20 cellular contexts compared by ENCODE assay signal in the genomic region with DNA sequence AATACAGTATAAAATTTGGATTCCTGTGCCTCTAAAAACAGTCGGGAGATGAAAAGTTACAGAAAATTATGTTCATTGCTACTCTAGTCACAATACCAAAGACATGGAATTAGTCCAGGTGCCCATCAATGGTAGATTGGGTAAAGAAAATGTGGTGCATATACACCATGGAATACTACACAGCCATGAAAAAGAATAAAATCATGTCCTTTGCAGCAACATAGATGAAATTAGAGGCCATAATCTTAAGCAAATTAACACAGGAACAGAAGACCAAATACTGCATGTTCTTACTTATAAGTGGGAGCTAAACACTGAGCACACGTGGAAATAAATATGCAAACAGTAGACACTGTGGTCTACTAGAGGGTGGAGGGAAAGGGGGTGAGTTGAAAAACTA.
"Had no signal": no experiment of that assay in that cellular context is flagged by ENCODE, and none has a peak within 500 bp of the region (broad histone marks: within the 10 kb centered on the region; RNA-seq: fewer than 3 reads in every experiment).

No MANE protein-coding gene starts in this region.

- DNase-seq: left ventricle myocardium inferior; naive thymus-derived CD8-positive, alpha-beta T cell; occipital lobe; psoas muscle; right lobe of liver; stimulated activated CD4-positive, alpha-beta T cell treated with anti-CD3 and anti-CD28 coated beads, Interleukin-1b, Interleukin-23, amount 100 ng/mL, for 48 hours; stimulated activated CD4-positive, alpha-beta T cell treated with anti-CD3 and anti-CD28 coated beads, Interleukin-2, amount 100 ng/mL, for 48 hours; stimulated activated CD4-positive, alpha-beta T cell treated with anti-CD3 and anti-CD28 coated beads, Interleukin-4, amount 100 ng/mL, for 4 hours; stimulated activated CD8-positive, alpha-beta memory T cell treated with anti-CD3 and anti-CD28 coated beads, Interleukin-4, amount 100 ng/mL, for 48 hours; stimulated activated naive CD4-positive, alpha-beta T cell treated with Interleukin-2 at 50 U/mL for 16 hours; stimulated activated naive CD8-positive, alpha-beta T cell treated with anti-CD3 and anti-CD28 coated beads, Interleukin-15, amount 100 ng/mL, for 72 hours; substantia nigra; thyroid gland; transverse colon; upper lobe of right lung had no signal

- H3K4me1 ChIP-seq: parathyroid adenoma, psoas muscle, right lobe of liver, thyroid gland, transverse colon, upper lobe of right lung had no signal

- H3K27ac ChIP-seq: left ventricle myocardium inferior, parathyroid adenoma, psoas muscle, right lobe of liver, thyroid gland, transverse colon, upper lobe of right lung had no signal

- H3K27me3 ChIP-seq: right lobe of liver, thyroid gland, transverse colon, upper lobe of right lung had no signal

- FAIRE-seq: urothelium cell line had no signal

- H2AFZ ChIP-seq: parathyroid adenoma had no signal

- ATAC-seq: naive thymus-derived CD8-positive, alpha-beta T cell; psoas muscle; right lobe of liver; stimulated activated memory B cell treated with anti-CD40 and anti-IgM and Interleukin-4, amounts not matched to agents 10 μg/mL and 1 μg/mL and 100 μg/mL, for 72 hours; stimulated activated naive CD8-positive, alpha-beta T cell treated with anti-CD3 and anti-CD28 coated beads, Interleukin-15, amount 100 ng/mL, for 72 hours; upper lobe of right lung had no signal

- H3K79me2 ChIP-seq: parathyroid adenoma had no signal

- H3K4me3 ChIP-seq: left ventricle myocardium inferior, lung, psoas muscle, right lobe of liver, smooth muscle cell, thyroid gland, transverse colon, upper lobe of right lung had no signal

- H3K9me3 ChIP-seq: right lobe of liver, thyroid gland, transverse colon, upper lobe of right lung had no signal

- H3K36me3 ChIP-seq: right lobe of liver, thyroid gland, transverse colon, upper lobe of right lung had no signal

- H3K9ac ChIP-seq: parathyroid adenoma had no signal
